ENCODE assay signal across 1 cellular context in the genomic region with DNA sequence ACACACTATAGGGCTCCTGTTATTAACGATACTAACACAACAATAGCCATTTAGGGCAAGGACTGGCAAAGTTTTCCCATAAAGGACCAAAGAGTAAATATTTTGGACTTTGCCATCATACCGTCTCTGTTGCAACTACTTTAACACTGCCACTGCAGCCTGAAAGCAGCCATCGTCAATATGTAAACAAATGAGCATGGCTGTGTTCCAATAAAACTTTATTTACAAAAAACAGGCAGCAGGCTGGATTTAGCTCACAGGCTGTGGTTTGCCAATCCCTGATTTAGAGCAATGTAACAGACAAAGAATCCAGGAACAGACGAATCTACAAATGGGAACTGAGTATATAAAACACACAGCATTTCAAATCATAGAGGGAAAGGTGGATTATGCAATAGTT.
TF ChIP-seq lines count a peak whose summit lies in the region.

No MANE protein-coding gene starts in this region.

TF ChIP-seq in HepG2, 621 proteins besides CTCF, POLR2A, EP300 and RAD21 (continued from another document and continues in another):
- TF ChIP-seq, protein P1, sequence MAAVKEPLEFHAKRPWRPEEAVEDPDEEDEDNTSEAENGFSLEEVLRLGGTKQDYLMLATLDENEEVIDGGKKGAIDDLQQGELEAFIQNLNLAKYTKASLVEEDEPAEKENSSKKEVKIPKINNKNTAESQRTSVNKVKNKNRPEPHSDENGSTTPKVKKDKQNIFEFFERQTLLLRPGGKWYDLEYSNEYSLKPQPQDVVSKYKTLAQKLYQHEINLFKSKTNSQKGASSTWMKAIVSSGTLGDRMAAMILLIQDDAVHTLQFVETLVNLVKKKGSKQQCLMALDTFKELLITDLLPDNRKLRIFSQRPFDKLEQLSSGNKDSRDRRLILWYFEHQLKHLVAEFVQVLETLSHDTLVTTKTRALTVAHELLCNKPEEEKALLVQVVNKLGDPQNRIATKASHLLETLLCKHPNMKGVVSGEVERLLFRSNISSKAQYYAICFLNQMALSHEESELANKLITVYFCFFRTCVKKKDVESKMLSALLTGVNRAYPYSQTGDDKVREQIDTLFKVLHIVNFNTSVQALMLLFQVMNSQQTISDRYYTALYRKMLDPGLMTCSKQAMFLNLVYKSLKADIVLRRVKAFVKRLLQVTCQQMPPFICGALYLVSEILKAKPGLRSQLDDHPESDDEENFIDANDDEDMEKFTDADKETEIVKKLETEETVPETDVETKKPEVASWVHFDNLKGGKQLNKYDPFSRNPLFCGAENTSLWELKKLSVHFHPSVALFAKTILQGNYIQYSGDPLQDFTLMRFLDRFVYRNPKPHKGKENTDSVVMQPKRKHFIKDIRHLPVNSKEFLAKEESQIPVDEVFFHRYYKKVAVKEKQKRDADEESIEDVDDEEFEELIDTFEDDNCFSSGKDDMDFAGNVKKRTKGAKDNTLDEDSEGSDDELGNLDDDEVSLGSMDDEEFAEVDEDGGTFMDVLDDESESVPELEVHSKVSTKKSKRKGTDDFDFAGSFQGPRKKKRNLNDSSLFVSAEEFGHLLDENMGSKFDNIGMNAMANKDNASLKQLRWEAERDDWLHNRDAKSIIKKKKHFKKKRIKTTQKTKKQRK (IDR thresholded peaks at IDR 0.05; ENCODE audit: low read length), result no peak
- TF ChIP-seq NCOR1 (IDR thresholded peaks at IDR 0.05; ENCODE audit: borderline replicate concordance, low read length) (peak; percentile 51; the same call in 1 of the 2 replicates), RBFOX2 (IDR thresholded peaks at IDR 0.05; ENCODE audit: low read depth, low read length) (no peak), ZNF337 (CRISPR knock-in tag; IDR thresholded peaks at IDR 0.05; ENCODE audit: borderline replicate concordance, low read depth) (no peak), MAZ (IDR thresholded peaks at IDR 0.05; ENCODE audit: borderline replicate concordance, low read depth, low read length) (no peak), MAZ (CRISPR knock-in tag; IDR thresholded peaks at IDR 0.05; ENCODE audit: low read depth) (no peak), DMAP1 (CRISPR knock-in tag; IDR thresholded peaks at IDR 0.05) (no peak), TBX2 (CRISPR knock-in tag; IDR thresholded peaks at IDR 0.05; ENCODE audit: borderline replicate concordance) (no peak), JARID2 (CRISPR knock-in tag; IDR thresholded peaks at IDR 0.05; ENCODE audit: insufficient replicate concordance) (no peak), ZKSCAN5 (CRISPR knock-in tag; IDR thresholded peaks at IDR 0.05) (no peak), SAP130 (CRISPR knock-in tag; IDR thresholded peaks at IDR 0.05; ENCODE audit: low read depth) (peak; percentile 42), HNRNPUL1 (IDR thresholded peaks at IDR 0.05; ENCODE audit: low read depth, low read length) (no peak), RBM22 (optimal IDR thresholded peaks at IDR 0.05; ENCODE audit: low read length) (no peak), CHD4 (IDR thresholded peaks at IDR 0.05; ENCODE audit: borderline replicate concordance, low read length) (peak; percentile 72; the same call in 1 of the 2 replicates), GLI4 (CRISPR knock-in tag; IDR thresholded peaks at IDR 0.05; ENCODE audit: borderline replicate concordance) (no peak), SIN3B (IDR thresholded peaks at IDR 0.05; ENCODE audit: low read length) (no peak), TCF12 (IDR thresholded peaks at IDR 0.05) (no peak), TCF12 (CRISPR knock-in tag; IDR thresholded peaks at IDR 0.05) (no peak), ZNF589 (CRISPR knock-in tag; conservative IDR thresholded peaks at IDR 0.05) (no peak), HNRNPLL (IDR thresholded peaks at IDR 0.05; ENCODE audit: low read depth, low read length, poor library complexity, severe bottlenecking) (no peak), NR1H2 (CRISPR knock-in tag; IDR thresholded peaks at IDR 0.05; ENCODE audit: borderline replicate concordance, low read depth) (no peak), ZNF841 (CRISPR knock-in tag; IDR thresholded peaks at IDR 0.05; ENCODE audit: borderline replicate concordance) (no peak), MED1 (CRISPR knock-in tag; IDR thresholded peaks at IDR 0.05) (0 out of 2 replicates have a peak, but pooled peaks have one; percentile 21), ZMYM4 (CRISPR knock-in tag; IDR thresholded peaks at IDR 0.05) (peak; percentile 32; the same call in 1 of the 2 replicates), SOX6 (IDR thresholded peaks at IDR 0.05) (no peak), SOX6 (CRISPR knock-in tag; IDR thresholded peaks at IDR 0.05) (peak; percentile 49; the same call in 1 of the 2 replicates), SMC3 (IDR thresholded peaks at IDR 0.05; ENCODE audit: low read length) (no peak), ZBTB7A (CRISPR knock-in tag; IDR thresholded peaks at IDR 0.05) (no peak), ZNF207 (IDR thresholded peaks at IDR 0.05; ENCODE audit: borderline replicate concordance) (no peak), GATAD1 (CRISPR knock-in tag; IDR thresholded peaks at IDR 0.05) (peak; percentile 21; the same call in 1 of the 2 replicates), RBM39 (IDR thresholded peaks at IDR 0.05; ENCODE audit: low read depth, low read length, poor library complexity, severe bottlenecking) (no peak), ZNF260 (CRISPR knock-in tag; IDR thresholded peaks at IDR 0.05; ENCODE audit: borderline replicate concordance, low read depth) (no peak), FOXA1 (IDR thresholded peaks at IDR 0.05) (no peak), FOXA1 (CRISPR knock-in tag; IDR thresholded peaks at IDR 0.05) (peak; percentile 57; the same call in 1 of the 2 replicates), ZNF644 (CRISPR knock-in tag; IDR thresholded peaks at IDR 0.05; ENCODE audit: low read depth) (peak; percentile 45; the same call in 1 of the 2 replicates), ZNF747 (CRISPR knock-in tag; IDR thresholded peaks at IDR 0.05; ENCODE audit: borderline replicate concordance) (no peak), SCMH1 (CRISPR knock-in tag; IDR thresholded peaks at IDR 0.05; ENCODE audit: borderline replicate concordance) (no peak), MEIS1 (CRISPR knock-in tag; IDR thresholded peaks at IDR 0.05; ENCODE audit: borderline replicate concordance) (no peak), HOXA5 (CRISPR knock-in tag; IDR thresholded peaks at IDR 0.05) (no peak), ZNF274 (CRISPR knock-in tag; IDR thresholded peaks at IDR 0.05) (no peak), CCAR2 (optimal IDR thresholded peaks at IDR 0.05; ENCODE audit: low read depth, low read length) (no peak)
- TF ChIP-seq, protein P2, sequence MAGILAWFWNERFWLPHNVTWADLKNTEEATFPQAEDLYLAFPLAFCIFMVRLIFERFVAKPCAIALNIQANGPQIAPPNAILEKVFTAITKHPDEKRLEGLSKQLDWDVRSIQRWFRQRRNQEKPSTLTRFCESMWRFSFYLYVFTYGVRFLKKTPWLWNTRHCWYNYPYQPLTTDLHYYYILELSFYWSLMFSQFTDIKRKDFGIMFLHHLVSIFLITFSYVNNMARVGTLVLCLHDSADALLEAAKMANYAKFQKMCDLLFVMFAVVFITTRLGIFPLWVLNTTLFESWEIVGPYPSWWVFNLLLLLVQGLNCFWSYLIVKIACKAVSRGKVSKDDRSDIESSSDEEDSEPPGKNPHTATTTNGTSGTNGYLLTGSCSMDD (CRISPR knock-in tag; IDR thresholded peaks at IDR 0.05), result no peak
- TF ChIP-seq, protein P3, sequence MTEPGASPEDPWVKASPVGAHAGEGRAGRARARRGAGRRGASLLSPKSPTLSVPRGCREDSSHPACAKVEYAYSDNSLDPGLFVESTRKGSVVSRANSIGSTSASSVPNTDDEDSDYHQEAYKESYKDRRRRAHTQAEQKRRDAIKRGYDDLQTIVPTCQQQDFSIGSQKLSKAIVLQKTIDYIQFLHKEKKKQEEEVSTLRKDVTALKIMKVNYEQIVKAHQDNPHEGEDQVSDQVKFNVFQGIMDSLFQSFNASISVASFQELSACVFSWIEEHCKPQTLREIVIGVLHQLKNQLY (CRISPR knock-in tag; IDR thresholded peaks at IDR 0.05), result no peak
- TF ChIP-seq, protein P4, sequence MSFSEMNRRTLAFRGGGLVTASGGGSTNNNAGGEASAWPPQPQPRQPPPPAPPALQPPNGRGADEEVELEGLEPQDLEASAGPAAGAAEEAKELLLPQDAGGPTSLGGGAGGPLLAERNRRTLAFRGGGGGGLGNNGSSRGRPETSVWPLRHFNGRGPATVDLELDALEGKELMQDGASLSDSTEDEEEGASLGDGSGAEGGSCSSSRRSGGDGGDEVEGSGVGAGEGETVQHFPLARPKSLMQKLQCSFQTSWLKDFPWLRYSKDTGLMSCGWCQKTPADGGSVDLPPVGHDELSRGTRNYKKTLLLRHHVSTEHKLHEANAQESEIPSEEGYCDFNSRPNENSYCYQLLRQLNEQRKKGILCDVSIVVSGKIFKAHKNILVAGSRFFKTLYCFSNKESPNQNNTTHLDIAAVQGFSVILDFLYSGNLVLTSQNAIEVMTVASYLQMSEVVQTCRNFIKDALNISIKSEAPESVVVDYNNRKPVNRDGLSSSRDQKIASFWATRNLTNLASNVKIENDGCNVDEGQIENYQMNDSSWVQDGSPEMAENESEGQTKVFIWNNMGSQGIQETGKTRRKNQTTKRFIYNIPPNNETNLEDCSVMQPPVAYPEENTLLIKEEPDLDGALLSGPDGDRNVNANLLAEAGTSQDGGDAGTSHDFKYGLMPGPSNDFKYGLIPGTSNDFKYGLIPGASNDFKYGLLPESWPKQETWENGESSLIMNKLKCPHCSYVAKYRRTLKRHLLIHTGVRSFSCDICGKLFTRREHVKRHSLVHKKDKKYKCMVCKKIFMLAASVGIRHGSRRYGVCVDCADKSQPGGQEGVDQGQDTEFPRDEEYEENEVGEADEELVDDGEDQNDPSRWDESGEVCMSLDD (CRISPR knock-in tag; IDR thresholded peaks at IDR 0.05; ENCODE audit: borderline replicate concordance), result no peak
- TF ChIP-seq, protein P5, sequence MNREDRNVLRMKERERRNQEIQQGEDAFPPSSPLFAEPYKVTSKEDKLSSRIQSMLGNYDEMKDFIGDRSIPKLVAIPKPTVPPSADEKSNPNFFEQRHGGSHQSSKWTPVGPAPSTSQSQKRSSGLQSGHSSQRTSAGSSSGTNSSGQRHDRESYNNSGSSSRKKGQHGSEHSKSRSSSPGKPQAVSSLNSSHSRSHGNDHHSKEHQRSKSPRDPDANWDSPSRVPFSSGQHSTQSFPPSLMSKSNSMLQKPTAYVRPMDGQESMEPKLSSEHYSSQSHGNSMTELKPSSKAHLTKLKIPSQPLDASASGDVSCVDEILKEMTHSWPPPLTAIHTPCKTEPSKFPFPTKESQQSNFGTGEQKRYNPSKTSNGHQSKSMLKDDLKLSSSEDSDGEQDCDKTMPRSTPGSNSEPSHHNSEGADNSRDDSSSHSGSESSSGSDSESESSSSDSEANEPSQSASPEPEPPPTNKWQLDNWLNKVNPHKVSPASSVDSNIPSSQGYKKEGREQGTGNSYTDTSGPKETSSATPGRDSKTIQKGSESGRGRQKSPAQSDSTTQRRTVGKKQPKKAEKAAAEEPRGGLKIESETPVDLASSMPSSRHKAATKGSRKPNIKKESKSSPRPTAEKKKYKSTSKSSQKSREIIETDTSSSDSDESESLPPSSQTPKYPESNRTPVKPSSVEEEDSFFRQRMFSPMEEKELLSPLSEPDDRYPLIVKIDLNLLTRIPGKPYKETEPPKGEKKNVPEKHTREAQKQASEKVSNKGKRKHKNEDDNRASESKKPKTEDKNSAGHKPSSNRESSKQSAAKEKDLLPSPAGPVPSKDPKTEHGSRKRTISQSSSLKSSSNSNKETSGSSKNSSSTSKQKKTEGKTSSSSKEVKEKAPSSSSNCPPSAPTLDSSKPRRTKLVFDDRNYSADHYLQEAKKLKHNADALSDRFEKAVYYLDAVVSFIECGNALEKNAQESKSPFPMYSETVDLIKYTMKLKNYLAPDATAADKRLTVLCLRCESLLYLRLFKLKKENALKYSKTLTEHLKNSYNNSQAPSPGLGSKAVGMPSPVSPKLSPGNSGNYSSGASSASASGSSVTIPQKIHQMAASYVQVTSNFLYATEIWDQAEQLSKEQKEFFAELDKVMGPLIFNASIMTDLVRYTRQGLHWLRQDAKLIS (CRISPR knock-in tag; IDR thresholded peaks at IDR 0.05), result no peak
- TF ChIP-seq, protein P6, sequence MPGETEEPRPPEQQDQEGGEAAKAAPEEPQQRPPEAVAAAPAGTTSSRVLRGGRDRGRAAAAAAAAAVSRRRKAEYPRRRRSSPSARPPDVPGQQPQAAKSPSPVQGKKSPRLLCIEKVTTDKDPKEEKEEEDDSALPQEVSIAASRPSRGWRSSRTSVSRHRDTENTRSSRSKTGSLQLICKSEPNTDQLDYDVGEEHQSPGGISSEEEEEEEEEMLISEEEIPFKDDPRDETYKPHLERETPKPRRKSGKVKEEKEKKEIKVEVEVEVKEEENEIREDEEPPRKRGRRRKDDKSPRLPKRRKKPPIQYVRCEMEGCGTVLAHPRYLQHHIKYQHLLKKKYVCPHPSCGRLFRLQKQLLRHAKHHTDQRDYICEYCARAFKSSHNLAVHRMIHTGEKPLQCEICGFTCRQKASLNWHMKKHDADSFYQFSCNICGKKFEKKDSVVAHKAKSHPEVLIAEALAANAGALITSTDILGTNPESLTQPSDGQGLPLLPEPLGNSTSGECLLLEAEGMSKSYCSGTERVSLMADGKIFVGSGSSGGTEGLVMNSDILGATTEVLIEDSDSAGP (CRISPR knock-in tag; IDR thresholded peaks at IDR 0.05; ENCODE audit: borderline replicate concordance), result no peak
- TF ChIP-seq, protein P7, sequence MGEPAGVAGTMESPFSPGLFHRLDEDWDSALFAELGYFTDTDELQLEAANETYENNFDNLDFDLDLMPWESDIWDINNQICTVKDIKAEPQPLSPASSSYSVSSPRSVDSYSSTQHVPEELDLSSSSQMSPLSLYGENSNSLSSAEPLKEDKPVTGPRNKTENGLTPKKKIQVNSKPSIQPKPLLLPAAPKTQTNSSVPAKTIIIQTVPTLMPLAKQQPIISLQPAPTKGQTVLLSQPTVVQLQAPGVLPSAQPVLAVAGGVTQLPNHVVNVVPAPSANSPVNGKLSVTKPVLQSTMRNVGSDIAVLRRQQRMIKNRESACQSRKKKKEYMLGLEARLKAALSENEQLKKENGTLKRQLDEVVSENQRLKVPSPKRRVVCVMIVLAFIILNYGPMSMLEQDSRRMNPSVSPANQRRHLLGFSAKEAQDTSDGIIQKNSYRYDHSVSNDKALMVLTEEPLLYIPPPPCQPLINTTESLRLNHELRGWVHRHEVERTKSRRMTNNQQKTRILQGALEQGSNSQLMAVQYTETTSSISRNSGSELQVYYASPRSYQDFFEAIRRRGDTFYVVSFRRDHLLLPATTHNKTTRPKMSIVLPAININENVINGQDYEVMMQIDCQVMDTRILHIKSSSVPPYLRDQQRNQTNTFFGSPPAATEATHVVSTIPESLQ (CRISPR knock-in tag; conservative IDR thresholded peaks at IDR 0.05), result no peak
- TF ChIP-seq, protein P8, sequence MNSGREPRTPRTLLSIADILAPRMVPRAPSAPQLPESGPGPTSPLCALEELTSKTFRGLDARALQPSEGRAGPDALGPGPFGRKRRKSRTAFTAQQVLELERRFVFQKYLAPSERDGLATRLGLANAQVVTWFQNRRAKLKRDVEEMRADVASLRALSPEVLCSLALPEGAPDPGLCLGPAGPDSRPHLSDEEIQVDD (CRISPR knock-in tag; IDR thresholded peaks at IDR 0.05; ENCODE audit: borderline replicate concordance), result no peak
- TF ChIP-seq, protein P9, sequence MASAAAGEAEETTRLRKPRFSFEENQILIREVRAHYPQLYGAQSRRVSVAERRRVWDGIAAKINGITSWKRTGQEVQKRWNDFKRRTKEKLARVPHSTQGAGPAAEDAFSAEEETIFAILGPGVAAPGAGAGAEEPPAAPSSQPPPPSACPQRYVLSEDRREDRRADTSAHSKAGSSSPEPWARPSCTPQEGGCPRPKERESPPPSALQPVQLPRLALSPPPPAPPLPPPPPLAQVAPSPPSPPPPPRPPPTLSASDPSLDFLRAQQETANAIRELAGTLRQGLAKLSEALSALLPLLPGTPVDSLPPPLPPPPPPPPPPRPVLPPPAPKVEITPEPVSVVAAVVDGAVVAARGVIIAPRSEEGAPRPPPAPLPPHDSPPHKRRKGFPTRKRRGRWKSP (CRISPR knock-in tag; IDR thresholded peaks at IDR 0.05), result no peak
